In genomic region chr3:150783920-150784746, GRCh38 we compare ENCODE assay signal across 13 cellular contexts. TPM values are rescaled to one million over a fixed set of nuclear protein-coding genes. Genes with fewer than 3 reads are reported as not detected.
DNase-seq lines count a peak whose midpoint lies in the region; ATAC-seq and FAIRE-seq lines count a peak whose summit lies in the region.
"Had no signal": no experiment of that assay in that cellular context is flagged by ENCODE, and none has a peak within 500 bp of the region (broad histone marks: within the 10 kb centered on the region; RNA-seq: fewer than 3 reads in every experiment).

No MANE protein-coding gene starts in this region.

- peaks cover 11% of the 10 kb centered on the region for H3K27me3 Mint-ChIP-seq in activated naive CD8-positive, alpha-beta T cell treated with anti-CD3 and anti-CD28 coated beads, Interleukin-2, amount 50 U/mL, for 24 hours
- H3K27me3 Mint-ChIP-seq in effector memory CD8-positive, alpha-beta T cell, result no peaks in the 10 kb centered on the region

- H3K36me3 Mint-ChIP-seq in activated naive CD8-positive, alpha-beta T cell treated with anti-CD3 and anti-CD28 coated beads, Interleukin-2, amount 50 U/mL, for 24 hours (ENCODE audit: low read depth), result no peaks in the 10 kb centered on the region
- H3K36me3 Mint-ChIP-seq in effector memory CD8-positive, alpha-beta T cell (ENCODE audit: insufficient read depth), result no peaks in the 10 kb centered on the region
- H3K36me3 Mint-ChIP-seq: neural progenitor cell had no signal

- FAIRE-seq in frontal cortex (lab: Jason Lieb, UNC), result no peak

- intact Hi-C loops in Right ventricle myocardium inferior (cut with DNase I), result loop anchor here (10.0 kb wide), 1 partner anchor 141 kb away; no protein-coding TSS in a partner anchor

- DNase-seq in activated naive CD8-positive, alpha-beta T cell treated with anti-CD3 and anti-CD28 coated beads, Interleukin-2, amount 50 U/mL, for 24 hours, result no peak
- DNase-seq in frontal cortex (ENCODE audit: low spot score in 2 of 2) (no peak), Right ventricle myocardium inferior (ENCODE audit: missing footprints) (no peak), NCI-H345 treated with DMSO at 0.1 percent for 48 hours (lab: John Stamatoyannopoulos, UW; ENCODE audit: unreplicated experiment) (no peak)
- no peak for DNase-seq in effector memory CD8-positive, alpha-beta T cell
- DNase-seq: kidney glomerular epithelial cell, NCI-H1092 treated with DMSO at 0.1 percent for 48 hours, OCI-M1, testis had no signal

- H3K4me3 Mint-ChIP-seq in activated naive CD8-positive, alpha-beta T cell treated with anti-CD3 and anti-CD28 coated beads, Interleukin-2, amount 50 U/mL, for 24 hours, result peak overlapping the region; percentile 19
- no peak overlapping the region for H3K4me3 Mint-ChIP-seq in effector memory CD8-positive, alpha-beta T cell
- H3K4me3 Mint-ChIP-seq: neural progenitor cell had no signal

- H3K9me3 Mint-ChIP-seq in activated naive CD8-positive, alpha-beta T cell treated with anti-CD3 and anti-CD28 coated beads, Interleukin-2, amount 50 U/mL, for 24 hours, result no peaks in the 10 kb centered on the region
- H3K9me3 Mint-ChIP-seq in effector memory CD8-positive, alpha-beta T cell, result no peaks in the 10 kb centered on the region
- H3K9me3 Mint-ChIP-seq: neural progenitor cell had no signal

- peak overlapping the region; percentile 95 for H3K27ac Mint-ChIP-seq in activated naive CD8-positive, alpha-beta T cell treated with anti-CD3 and anti-CD28 coated beads, Interleukin-2, amount 50 U/mL, for 24 hours
- no peak overlapping the region for H3K27ac Mint-ChIP-seq in effector memory CD8-positive, alpha-beta T cell
- H3K27ac Mint-ChIP-seq: neural progenitor cell had no signal

- ATAC-seq in GM18517 (IDR thresholded peaks at IDR 0.05; ENCODE audit: unreplicated experiment), result peak; percentile 53
- peak; percentile 59 for ATAC-seq in GM19463 (IDR thresholded peaks at IDR 0.05; ENCODE audit: unreplicated experiment)
- peak; percentile 53 for ATAC-seq in HG03060 (IDR thresholded peaks at IDR 0.05; ENCODE audit: low read depth, unreplicated experiment)
- ATAC-seq in activated naive CD8-positive, alpha-beta T cell treated with anti-CD3 and anti-CD28 coated beads, Interleukin-2, amount 50 U/mL, for 24 hours, result peak; percentile 79
- ATAC-seq in effector memory CD8-positive, alpha-beta T cell (replicated peaks), result no peak
- ATAC-seq in Right ventricle myocardium inferior, result no peak

- peaks cover 54% of the 10 kb centered on the region for H3K4me1 Mint-ChIP-seq in activated naive CD8-positive, alpha-beta T cell treated with anti-CD3 and anti-CD28 coated beads, Interleukin-2, amount 50 U/mL, for 24 hours
- peaks cover 0 to 4% of the 10 kb centered on the region in 2 donors for H3K4me1 Mint-ChIP-seq in effector memory CD8-positive, alpha-beta T cell (ENCODE audit: low read depth in 2 of 2)

RNA-seq across cellular contexts. Expression of gene SIAH2, which starts 21.2 kb away (rescaled TPM):
- 22.8 TPM for total RNA-seq in frontal cortex
- 20.6 TPM for total RNA-seq in Right ventricle myocardium inferior

Comparison
In these comparisons a context has a peak if more than half of its experiments do, and no peak if none do; other contexts are left out.
1. ATAC-seq: peak in GM18517 (single experiment), GM19463 (single experiment), HG03060 (single experiment) and activated naive CD8-positive, alpha-beta T cell treated with anti-CD3 and anti-CD28 coated beads, Interleukin-2, amount 50 U/mL, for 24 hours (single experiment); none in effector memory CD8-positive, alpha-beta T cell (single experiment) and Right ventricle myocardium inferior (single experiment).